ENCODE assay signal across 8 cellular contexts in genomic region chr11:20112291-20113146, GRCh38. TPM values are rescaled to one million over a fixed set of nuclear protein-coding genes. Genes with fewer than 3 reads are reported as not detected.
DNase-seq lines count a peak whose midpoint lies in the region; ATAC-seq and TF ChIP-seq lines count a peak whose summit lies in the region.

No MANE protein-coding gene starts in this region.

- H3K4me3 ChIP-seq in PC-3 (ENCODE audit: low read length): peak overlapping the region; percentile 33; the same call in 1 of the 2 replicates
- H3K4me3 ChIP-seq in duodenal mucosa (ENCODE audit: low read depth in 1 of 2, low read length in 2 of 2): peak overlapping the region; percentile 38
- peak overlapping the region; percentile 5 for H3K4me3 ChIP-seq in mesodermal cell (ENCODE audit: extremely low read depth, insufficient read depth, low read length, poor library complexity, severe bottlenecking)

- WGBS in mesodermal cell (ENCODE audit: insufficient coverage in 2 of 2), 2 experiments: 72 to 79% methylated on average over 8 to 15 of the region's 15 CpGs

- H3K36me3 ChIP-seq in PC-3 (ENCODE audit: low read depth, low read length) (peaks cover 16% of the 10 kb centered on the region; the same call in 1 of the 2 replicates), duodenal mucosa (ENCODE audit: control insufficient read depth in 1 of 2, insufficient read depth in 2 of 2, low read length in 2 of 2) (peaks cover 6 to 14% of the 10 kb centered on the region in 2 donors), mesodermal cell (ENCODE audit: control insufficient read depth, insufficient read depth, low read length) (peaks cover 48% of the 10 kb centered on the region)

- no peaks in the 10 kb centered on the region for H4K20me1 ChIP-seq in PC-3 (ENCODE audit: low read length)

- H2AFZ ChIP-seq in PC-3 (ENCODE audit: low read length): peak overlapping the region; percentile 63

- intact Hi-C loops in PC-3 (cut with micrococcal nuclease): loop anchor here (10.0 kb wide), 1 partner anchor 78 kb away; no protein-coding TSS in a partner anchor

- peaks cover 35% of the 10 kb centered on the region for H3K4me1 ChIP-seq in PC-3 (ENCODE audit: insufficient read depth, low read length)
- H3K4me1 ChIP-seq in duodenal mucosa (ENCODE audit: control insufficient read depth in 1 of 2, insufficient read depth in 2 of 2, low read length in 2 of 2): peaks cover 11 to 13% of the 10 kb centered on the region in 2 donors
- peaks cover 17% of the 10 kb centered on the region for H3K4me1 ChIP-seq in mesodermal cell (ENCODE audit: control insufficient read depth, insufficient read depth, low read length, poor library complexity, severe bottlenecking)

- H3K9me2 ChIP-seq in PC-3 (replicated peaks; ENCODE audit: low read length): no peaks in the 10 kb centered on the region

- POLR2A ChIA-PET in PC-3 (lab: Charles Lee; ENCODE audit: unreplicated experiment): interaction anchor here (0.5 to 0.6 kb wide), 2 partner anchors 99 to 176 kb away, joined by 3 to 4 read pairs; no protein-coding TSS in a partner anchor

- TF ChIP-seq CTCF in PC-3 (conservative IDR thresholded peaks at IDR 0.05; ENCODE audit: low read depth, low read length): no peak
- no peak for TF ChIP-seq CTCF in GM10266 (IDR thresholded peaks at IDR 0.05; ENCODE audit: control insufficient read depth, insufficient read depth, low read depth, missing control alignments)

- ATAC-seq in GM19463 (IDR thresholded peaks at IDR 0.05; ENCODE audit: unreplicated experiment) (peak; percentile 62), PC-3 (peak; percentile 82), GM18868 (IDR thresholded peaks at IDR 0.05; ENCODE audit: unreplicated experiment) (no peak), HG02571 (IDR thresholded peaks at IDR 0.05; ENCODE audit: unreplicated experiment) (no peak)

- CTCF ChIA-PET in PC-3 (lab: Charles Lee): interaction anchor here (0.5 to 1.1 kb wide), 2 partner anchors 15 to 38 kb away, joined by 3 to 4 read pairs; no protein-coding TSS in a partner anchor

- H3K9me3 ChIP-seq in PC-3 (ENCODE audit: low read length) (no peaks in the 10 kb centered on the region), duodenal mucosa (ENCODE audit: control insufficient read depth in 1 of 2, low read length in 2 of 2) (no peaks in the 10 kb centered on the region), mesodermal cell (ENCODE audit: control insufficient read depth, low read length) (no peaks in the 10 kb centered on the region)

- peak overlapping the region; percentile 69 for H3K9ac ChIP-seq in PC-3 (ENCODE audit: low read length)
- peak overlapping the region; percentile 15 to 27 for H3K9ac ChIP-seq in duodenal mucosa (ENCODE audit: low read depth in 1 of 2, low read length in 2 of 2)

- peak; percentile 83 for DNase-seq in PC-3
- DNase-seq in GM10266 (ENCODE audit: extremely low spot score): no peak
- no peak for DNase-seq in RPMI8226

- peaks cover 14% of the 10 kb centered on the region for H3F3A ChIP-seq in PC-3 (ENCODE audit: low read length, unreplicated experiment)

- H3K27me3 ChIP-seq in PC-3 (ENCODE audit: low read length) (no peaks in the 10 kb centered on the region), duodenal mucosa (ENCODE audit: control insufficient read depth in 1 of 2, insufficient read depth in 2 of 2, low read length in 2 of 2) (no peaks in the 10 kb centered on the region)

- BruUV-seq in PC-3 (replicated peaks; lab: Mats Ljungman, UMichigan): no TSS peak

- H3K27ac ChIP-seq in PC-3 (ENCODE audit: low read length) (peak overlapping the region; percentile 97), duodenal mucosa (ENCODE audit: low read depth, low read length) (peak overlapping the region; percentile 58), mesodermal cell (ENCODE audit: low read depth, low read length, severe bottlenecking) (peak overlapping the region; percentile 88)

- H3K4me2 ChIP-seq in PC-3 (ENCODE audit: low read length): peak overlapping the region; percentile 74

- H3K79me2 ChIP-seq in PC-3 (ENCODE audit: low read length): no peaks in the 10 kb centered on the region

RNA-seq across cellular contexts. Expression of gene DBX1, which starts 47.8 kb away (rescaled TPM):
- not detected in 2 replicates for total RNA-seq in PC-3 (2014; rRNA removed)
- not detected for polyA plus RNA-seq in mesodermal cell (2013, experiment 1 of 2)
- not detected for polyA plus RNA-seq in mesodermal cell (2013, experiment 2 of 2)

Comparison
In these comparisons a context has a peak if more than half of its experiments do, and no peak if none do; other contexts are left out.
1. ATAC-seq: peak in GM19463 (single experiment) and PC-3 (single experiment); none in GM18868 (single experiment) and HG02571 (single experiment).
2. Peak in every context shown above with its lines, with median percentiles within 50 percentile points of each other: H3K27ac ChIP-seq and H3K4me3 ChIP-seq.